In genomic region chr12:56637621-56638020, GRCh38 we compare ENCODE assay signal across 9 cellular contexts. TPM values are rescaled to one million over a fixed set of nuclear protein-coding genes. Genes with fewer than 3 reads are reported as not detected.
DNase-seq lines count a peak whose midpoint lies in the region; ATAC-seq and TF ChIP-seq lines count a peak whose summit lies in the region.
"Had no signal": no experiment of that assay in that cellular context is flagged by ENCODE, and none has a peak within 500 bp of the region (broad histone marks: within the 10 kb centered on the region; RNA-seq: fewer than 3 reads in every experiment).

No MANE protein-coding gene starts in this region.

- H3K9me3 ChIP-seq in left lung (no peaks in the 10 kb centered on the region), stomach (no peaks in the 10 kb centered on the region)
- H3K9me3 ChIP-seq: SJCRH30 had no signal

- 45 to 63% (median 56%) methylated on average over 2 of the region's 2 CpGs for WGBS in stomach, 5 donors

- intact Hi-C loops in activated CD8-positive, alpha-beta T cell treated with anti-CD3 and anti-CD28 coated beads for 36 hours (cut with micrococcal nuclease) = loop anchor here (5.0 to 10.0 kb wide), 2 partner anchors 50 to 357 kb away; partner anchors contain the start of gene PTGES3
- intact Hi-C loops in left lung (cut with DNase I) (no loop called here), stomach (cut with DNase I; ENCODE audit: low total_unique reads) (loop anchor here (10.0 kb wide), 1 partner anchor 47 kb away; the partner anchor contains the start of gene PTGES3)

- H3K27me3 Mint-ChIP-seq in T-helper 2 cell treated with Interferon-gamma antibody and Interleukin-4, amounts not matched to agents 5 μg/mL and 100 μg/mL, for 36 hours (ENCODE audit: low read depth) = no peaks in the 10 kb centered on the region
- no peaks in the 10 kb centered on the region for H3K27me3 Mint-ChIP-seq in activated CD8-positive, alpha-beta T cell treated with anti-CD3 and anti-CD28 coated beads for 36 hours

- CTCF ChIA-PET in activated CD8-positive, alpha-beta T cell treated with anti-CD3 and anti-CD28 coated beads for 36 hours (lab: Charles Lee) = no interaction called here

- TF ChIP-seq EP300 in stomach (IDR thresholded peaks at IDR 0.05) = no peak

- DNase-seq in T-helper 2 cell treated with Interferon-gamma antibody and Interleukin-4, amounts not matched to agents 5 μg/mL and 100 μg/mL, for 36 hours (ENCODE audit: low spot score) = no peak
- no peak for DNase-seq in T-helper 2 cell
- no peak for DNase-seq in activated CD8-positive, alpha-beta T cell treated with anti-CD3 and anti-CD28 coated beads for 36 hours
- DNase-seq in left lung = no peak
- DNase-seq in stomach = no peak
- no peak for DNase-seq in germinal center (ENCODE audit: low spot score)
- DNase-seq in NCI-H146 treated with DMSO at 0.1 percent for 48 hours (lab: John Stamatoyannopoulos, UW; ENCODE audit: unreplicated experiment) = no peak
- no peak for DNase-seq in activated CD4-positive, CD25-positive, alpha-beta regulatory T cell treated with anti-CD3 and anti-CD28 coated beads, Interleukin-2, amount 50 U/mL, for 72 hours

- H3K4me1 ChIP-seq in left lung (peaks cover 16 to 54% of the 10 kb centered on the region in 2 donors), stomach (peaks cover 29 to 86% (median 66%) of the 10 kb centered on the region in 4 donors)

- TF ChIP-seq CTCF in activated CD8-positive, alpha-beta T cell treated with anti-CD3 and anti-CD28 coated beads for 36 hours (IDR thresholded peaks at IDR 0.05) = no peak
- TF ChIP-seq CTCF in left lung (IDR thresholded peaks at IDR 0.05) (no peak), stomach (IDR thresholded peaks at IDR 0.05) (no peak)

- peaks cover 41% of the 10 kb centered on the region for H3K4me1 Mint-ChIP-seq in T-helper 2 cell treated with Interferon-gamma antibody and Interleukin-4, amounts not matched to agents 5 μg/mL and 100 μg/mL, for 36 hours (ENCODE audit: low read depth)
- peaks cover 56% of the 10 kb centered on the region for H3K4me1 Mint-ChIP-seq in activated CD8-positive, alpha-beta T cell treated with anti-CD3 and anti-CD28 coated beads for 36 hours (ENCODE audit: low read depth)

- H3K27me3 ChIP-seq in left lung (no peaks in the 10 kb centered on the region), stomach (no peaks in the 10 kb centered on the region)
- H3K27me3 ChIP-seq: SJCRH30 had no signal

- H3K4me3 ChIP-seq in left lung (no peak overlapping the region), stomach (no peak overlapping the region)
- H3K4me3 ChIP-seq: SJCRH30 had no signal

- H3K27ac Mint-ChIP-seq in T-helper 2 cell treated with Interferon-gamma antibody and Interleukin-4, amounts not matched to agents 5 μg/mL and 100 μg/mL, for 36 hours = peak overlapping the region; percentile 43
- H3K27ac Mint-ChIP-seq in activated CD8-positive, alpha-beta T cell treated with anti-CD3 and anti-CD28 coated beads for 36 hours = peak overlapping the region; percentile 98

- H3K9me3 Mint-ChIP-seq in T-helper 2 cell treated with Interferon-gamma antibody and Interleukin-4, amounts not matched to agents 5 μg/mL and 100 μg/mL, for 36 hours = no peaks in the 10 kb centered on the region
- no peaks in the 10 kb centered on the region for H3K9me3 Mint-ChIP-seq in activated CD8-positive, alpha-beta T cell treated with anti-CD3 and anti-CD28 coated beads for 36 hours

- no peak for ATAC-seq in activated CD8-positive, alpha-beta T cell treated with anti-CD3 and anti-CD28 coated beads for 36 hours
- ATAC-seq in left lung = no peak

- H3K36me3 Mint-ChIP-seq in T-helper 2 cell treated with Interferon-gamma antibody and Interleukin-4, amounts not matched to agents 5 μg/mL and 100 μg/mL, for 36 hours (ENCODE audit: low read depth) = peaks cover 40% of the 10 kb centered on the region
- H3K36me3 Mint-ChIP-seq in activated CD8-positive, alpha-beta T cell treated with anti-CD3 and anti-CD28 coated beads for 36 hours (ENCODE audit: low read depth) = peaks cover 41% of the 10 kb centered on the region

- POLR2A ChIA-PET in activated CD8-positive, alpha-beta T cell treated with anti-CD3 and anti-CD28 coated beads for 36 hours (lab: Charles Lee) = interaction anchor here (0.9 to 1.0 kb wide), 2 partner anchors 24 to 37 kb away, joined by 3 read pairs; no protein-coding TSS in a partner anchor

- no peak for TF ChIP-seq POLR2A in stomach (IDR thresholded peaks at IDR 0.05)

- H3K4me3 Mint-ChIP-seq in T-helper 2 cell treated with Interferon-gamma antibody and Interleukin-4, amounts not matched to agents 5 μg/mL and 100 μg/mL, for 36 hours = peak overlapping the region; percentile 10
- no peak overlapping the region for H3K4me3 Mint-ChIP-seq in activated CD8-positive, alpha-beta T cell treated with anti-CD3 and anti-CD28 coated beads for 36 hours

- H3K27ac ChIP-seq in left lung (peak overlapping the region; percentile 93 to 97), stomach (peak overlapping the region in 4 of 5 donors; percentile 89 to 96 (median 95))
- H3K27ac ChIP-seq: SJCRH30 had no signal

- peaks cover 6 to 52% of the 10 kb centered on the region in 2 donors for H3K36me3 ChIP-seq in left lung
- H3K36me3 ChIP-seq in stomach = peaks cover 51 to 53% (median 52%) of the 10 kb centered on the region in 4 donors

RNA-seq across cellular contexts. Expression of gene BAZ2A, which starts 7.5 kb away (rescaled TPM):
- 10 to 100 TPM; 80.1 to 89.3 TPM for total RNA-seq in activated CD8-positive, alpha-beta T cell treated with anti-CD3 and anti-CD28 coated beads for 36 hours
- total RNA-seq in left lung (10 to 100 TPM; 91.0 to 96.0 TPM), stomach (100 to 1,000 TPM in 3 of 5 donors, 10 to 100 TPM in 2; 69.4 to 158 (median 112) TPM)
- polyA plus RNA-seq in stomach = 10 to 100 TPM in 2 of 3 donors, 1 to 10 TPM in 1; 9.5 to 19.4 (median 11.6) TPM

RNA-seq across cellular contexts. Expression of gene ATP5F1B, which starts 8.2 kb away (rescaled TPM):
- total RNA-seq in activated CD8-positive, alpha-beta T cell treated with anti-CD3 and anti-CD28 coated beads for 36 hours = 100 to 1,000 TPM; 859 to 869 TPM
- total RNA-seq in left lung (100 to 1,000 TPM; 433 to 487 TPM), stomach (100 to 1,000 TPM; 183 to 604 (median 386) TPM)
- 100 to 1,000 TPM; 505 to 573 (median 536) TPM for polyA plus RNA-seq in stomach

RNA-seq across cellular contexts. Expression of gene PTGES3, which starts 50.5 kb away (rescaled TPM):
- 100 to 1,000 TPM; 381 to 406 TPM for total RNA-seq in activated CD8-positive, alpha-beta T cell treated with anti-CD3 and anti-CD28 coated beads for 36 hours
- total RNA-seq in left lung (100 to 1,000 TPM; 164 to 210 TPM), stomach (100 to 1,000 TPM in 1 of 5 donors, 10 to 100 TPM in 4; 43.3 to 120 (median 78.8) TPM)
- polyA plus RNA-seq in stomach = 100 to 1,000 TPM in 2 of 3 donors, 10 to 100 TPM in 1; 97.7 to 145 (median 113) TPM

Comparison
In these comparisons a context has a peak if more than half of its experiments do, and no peak if none do; other contexts are left out.
1. intact Hi-C loops: an anchor here in activated CD8-positive, alpha-beta T cell treated with anti-CD3 and anti-CD28 coated beads for 36 hours (5.0 to 10.0 kb wide) and stomach (10.0 kb wide); none called in left lung.